ENCODE assay signal across 1 cellular context in the genomic region with DNA sequence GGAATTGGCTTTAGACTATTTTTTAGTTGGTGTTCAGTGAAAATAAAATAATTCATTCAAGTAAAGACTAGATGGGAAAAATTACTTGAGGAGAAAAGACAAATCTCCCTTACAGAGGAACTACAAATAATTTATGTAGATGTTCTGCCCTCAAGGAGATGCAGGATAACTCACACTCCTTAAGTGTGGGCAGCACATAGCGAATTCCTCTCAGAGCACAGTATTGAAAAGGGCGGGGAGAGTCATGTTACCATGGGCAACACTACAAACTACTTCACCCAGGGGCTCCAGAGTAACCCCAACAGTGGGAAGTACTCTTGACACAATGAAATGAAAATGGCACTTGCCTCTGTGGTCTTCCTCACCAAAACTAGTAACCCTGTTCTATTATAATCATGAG.
TF ChIP-seq lines count a peak whose summit lies in the region.

No MANE protein-coding gene starts in this region.

TF ChIP-seq in A549, 52 proteins besides CTCF, POLR2A, EP300 and RAD21 (continued from another document):
- TF ChIP-seq, protein P1, sequence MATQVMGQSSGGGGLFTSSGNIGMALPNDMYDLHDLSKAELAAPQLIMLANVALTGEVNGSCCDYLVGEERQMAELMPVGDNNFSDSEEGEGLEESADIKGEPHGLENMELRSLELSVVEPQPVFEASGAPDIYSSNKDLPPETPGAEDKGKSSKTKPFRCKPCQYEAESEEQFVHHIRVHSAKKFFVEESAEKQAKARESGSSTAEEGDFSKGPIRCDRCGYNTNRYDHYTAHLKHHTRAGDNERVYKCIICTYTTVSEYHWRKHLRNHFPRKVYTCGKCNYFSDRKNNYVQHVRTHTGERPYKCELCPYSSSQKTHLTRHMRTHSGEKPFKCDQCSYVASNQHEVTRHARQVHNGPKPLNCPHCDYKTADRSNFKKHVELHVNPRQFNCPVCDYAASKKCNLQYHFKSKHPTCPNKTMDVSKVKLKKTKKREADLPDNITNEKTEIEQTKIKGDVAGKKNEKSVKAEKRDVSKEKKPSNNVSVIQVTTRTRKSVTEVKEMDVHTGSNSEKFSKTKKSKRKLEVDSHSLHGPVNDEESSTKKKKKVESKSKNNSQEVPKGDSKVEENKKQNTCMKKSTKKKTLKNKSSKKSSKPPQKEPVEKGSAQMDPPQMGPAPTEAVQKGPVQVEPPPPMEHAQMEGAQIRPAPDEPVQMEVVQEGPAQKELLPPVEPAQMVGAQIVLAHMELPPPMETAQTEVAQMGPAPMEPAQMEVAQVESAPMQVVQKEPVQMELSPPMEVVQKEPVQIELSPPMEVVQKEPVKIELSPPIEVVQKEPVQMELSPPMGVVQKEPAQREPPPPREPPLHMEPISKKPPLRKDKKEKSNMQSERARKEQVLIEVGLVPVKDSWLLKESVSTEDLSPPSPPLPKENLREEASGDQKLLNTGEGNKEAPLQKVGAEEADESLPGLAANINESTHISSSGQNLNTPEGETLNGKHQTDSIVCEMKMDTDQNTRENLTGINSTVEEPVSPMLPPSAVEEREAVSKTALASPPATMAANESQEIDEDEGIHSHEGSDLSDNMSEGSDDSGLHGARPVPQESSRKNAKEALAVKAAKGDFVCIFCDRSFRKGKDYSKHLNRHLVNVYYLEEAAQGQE (IDR thresholded peaks at IDR 0.05) = no peak
- TF ChIP-seq HOXA7 (CRISPR knock-in tag; IDR thresholded peaks at IDR 0.05) = no peak
